In the genomic region with DNA sequence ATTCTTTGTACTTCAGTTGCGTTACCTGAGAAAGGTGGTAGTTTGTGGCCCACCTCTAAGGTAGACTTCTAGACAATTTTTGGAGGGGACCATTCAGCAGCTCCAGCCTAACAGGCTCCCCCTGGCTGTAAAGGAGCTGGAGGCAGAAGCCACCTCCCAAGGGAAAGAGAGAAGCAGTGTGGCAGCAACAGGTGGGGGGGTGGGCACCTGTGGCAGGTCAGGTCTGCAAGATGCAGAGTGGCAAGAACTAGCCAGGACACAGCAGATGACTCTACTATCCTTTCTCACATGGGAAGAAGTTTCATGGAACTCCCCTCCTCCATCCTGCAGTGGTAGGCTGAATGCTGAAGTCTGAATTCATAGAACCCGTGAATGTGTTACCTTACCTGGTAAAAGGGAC, we compare ENCODE assay signal across 27 cellular contexts.
"Had no signal": no experiment of that assay in that cellular context is flagged by ENCODE, and none has a peak within 500 bp of the region (broad histone marks: within the 10 kb centered on the region; RNA-seq: fewer than 3 reads in every experiment).

No MANE protein-coding gene starts in this region.

- H3K9me3 Mint-ChIP-seq: dendritic cell treated with granulocyte-macrophage colony-stimulating factor and Interleukin-4, amounts not matched to agents 40 ng/mL and 50 ng/mL, for 4 days; stimulated activated effector memory CD8-positive, alpha-beta T cell treated with anti-CD3 and anti-CD28 coated beads, Interleukin-12 subunit alpha, Interleukin-12 subunit beta, amount 100 ng/mL, for 72 hours had no signal

- FAIRE-seq: endothelial cell of umbilical vein, islet of Langerhans had no signal

- H3K4me3 ChIP-seq: colonic mucosa, esophagus squamous epithelium, heart right ventricle, left lung, neural progenitor cell, prostate gland, right atrium auricular region, sigmoid colon, stomach, thyroid gland had no signal

- DNase-seq: colonic mucosa; effector CD8-positive, alpha-beta T cell; esophagus squamous epithelium; foreskin melanocyte; glutamatergic neuron; heart right ventricle; hippocampal formation; left cardiac atrium; left lung; mesenchymal stem cell; naive thymus-derived CD4-positive, alpha-beta T cell; sigmoid colon; stimulated activated CD4-positive, alpha-beta T cell treated with anti-CD3 and anti-CD28 coated beads, Interleukin-2, amount 100 ng/mL, for 24 hours; stimulated activated CD4-positive, alpha-beta T cell treated with anti-CD3 and anti-CD28 coated beads, Interleukin-4, amount 100 ng/mL, for 24 hours; stimulated activated naive CD4-positive, alpha-beta T cell treated with Interleukin-2 at 50 U/mL for 16 hours; stomach; thyroid gland had no signal

- ATAC-seq: heart right ventricle; left cardiac atrium; left lung; naive thymus-derived CD4-positive, alpha-beta T cell; stimulated activated effector memory CD8-positive, alpha-beta T cell treated with anti-CD3 and anti-CD28 coated beads, Interleukin-12 subunit alpha, Interleukin-12 subunit beta, amount 100 ng/mL, for 72 hours had no signal

- H3K36me3 ChIP-seq: colonic mucosa, esophagus squamous epithelium, heart right ventricle, left lung, neural progenitor cell, prostate gland, right atrium auricular region, sigmoid colon, stomach, thyroid gland had no signal

- H3K4me2 ChIP-seq: neural progenitor cell had no signal

- H3K27ac Mint-ChIP-seq: dendritic cell treated with granulocyte-macrophage colony-stimulating factor and Interleukin-4, amounts not matched to agents 40 ng/mL and 50 ng/mL, for 4 days; mesothelial cell of epicardium; naive thymus-derived CD4-positive, alpha-beta T cell; neural progenitor cell; stimulated activated effector memory CD8-positive, alpha-beta T cell treated with anti-CD3 and anti-CD28 coated beads, Interleukin-12 subunit alpha, Interleukin-12 subunit beta, amount 100 ng/mL, for 72 hours; type B pancreatic cell had no signal

- H3K9me3 ChIP-seq: colonic mucosa, esophagus squamous epithelium, heart right ventricle, left lung, prostate gland, right atrium auricular region, sigmoid colon, stomach, thyroid gland had no signal

- H3K27ac ChIP-seq: colonic mucosa, esophagus squamous epithelium, heart right ventricle, left lung, neural progenitor cell, prostate gland, right atrium auricular region, sigmoid colon, stomach, thyroid gland had no signal

- H3K9ac ChIP-seq: neural progenitor cell had no signal

- H3K4me1 ChIP-seq: colonic mucosa, esophagus squamous epithelium, heart right ventricle, left lung, neural progenitor cell, prostate gland, right atrium auricular region, sigmoid colon, stomach, thyroid gland had no signal

- H3K36me3 Mint-ChIP-seq: neural progenitor cell; stimulated activated effector memory CD8-positive, alpha-beta T cell treated with anti-CD3 and anti-CD28 coated beads, Interleukin-12 subunit alpha, Interleukin-12 subunit beta, amount 100 ng/mL, for 72 hours; type B pancreatic cell had no signal

- H3K4me1 Mint-ChIP-seq: naive thymus-derived CD4-positive, alpha-beta T cell; nephron; stimulated activated effector memory CD8-positive, alpha-beta T cell treated with anti-CD3 and anti-CD28 coated beads, Interleukin-12 subunit alpha, Interleukin-12 subunit beta, amount 100 ng/mL, for 72 hours had no signal

- H2AFZ ChIP-seq: neural progenitor cell had no signal

- H3K27me3 ChIP-seq: colonic mucosa, esophagus squamous epithelium, heart right ventricle, left lung, neural progenitor cell, right atrium auricular region, sigmoid colon, stomach, thyroid gland had no signal

- H3K4me3 Mint-ChIP-seq: dendritic cell treated with granulocyte-macrophage colony-stimulating factor and Interleukin-4, amounts not matched to agents 40 ng/mL and 50 ng/mL, for 4 days; mesothelial cell of epicardium; naive thymus-derived CD4-positive, alpha-beta T cell; nephron; neural progenitor cell; stimulated activated effector memory CD8-positive, alpha-beta T cell treated with anti-CD3 and anti-CD28 coated beads, Interleukin-12 subunit alpha, Interleukin-12 subunit beta, amount 100 ng/mL, for 72 hours; type B pancreatic cell had no signal

- H3K27me3 Mint-ChIP-seq: type B pancreatic cell had no signal
